26 cellular contexts compared by ENCODE assay signal in the genomic region with DNA sequence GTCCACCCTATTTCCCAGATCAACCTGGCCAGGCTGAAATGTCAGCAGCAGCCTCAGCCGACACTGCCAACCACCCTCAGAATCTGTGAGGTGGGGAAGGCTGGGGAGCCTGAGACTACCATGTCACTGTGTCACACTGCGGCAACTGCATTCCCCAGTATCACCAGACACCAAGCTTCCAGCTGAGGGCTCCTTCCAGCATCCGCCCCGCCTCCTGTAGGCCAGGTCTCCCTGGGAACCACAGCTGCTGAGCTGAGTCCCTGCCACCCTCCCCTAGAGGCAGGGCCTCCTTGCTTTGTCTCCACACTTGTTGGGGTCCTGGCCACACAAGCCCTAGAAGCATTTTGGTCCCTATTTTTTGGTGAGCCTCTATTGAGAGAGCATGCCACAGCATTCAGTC.
"Had no signal": no experiment of that assay in that cellular context is flagged by ENCODE, and none has a peak within 500 bp of the region (broad histone marks: within the 10 kb centered on the region; RNA-seq: fewer than 3 reads in every experiment).

No MANE protein-coding gene starts in this region.

- ATAC-seq: activated T-cell treated with anti-CD3 and anti-CD28 coated beads, Interleukin-2, amount 50 U/mL, for 4 hours; activated T-helper 17 cell treated with anti-CD3 and anti-CD28 coated beads, Interleukin-2, amount 50 U/mL, for 72 hours; heart right ventricle; left lung; lower lobe of right lung; right lobe of liver; stimulated activated naive CD8-positive, alpha-beta T cell treated with anti-CD3 and anti-CD28 coated beads, Interleukin-15, Interleukin-2, amounts not matched to agents 100 U/mL and 50 U/mL, for 24 hours had no signal

- H3K27ac ChIP-seq: brain microvascular endothelial cell, esophagus muscularis mucosa, heart right ventricle, left lung, lower lobe of right lung, ovary, right lobe of liver, skin epidermis, testis, transverse colon, WERI-Rb-1 had no signal

- H3K27me3 ChIP-seq: esophagus muscularis mucosa, heart right ventricle, left lung, ovary, right lobe of liver, testis, transverse colon had no signal

- DNase-seq: activated CD4-positive, alpha-beta memory T cell treated with anti-CD3 and anti-CD28 coated beads for 36 hours; activated CD4-positive, alpha-beta T cell treated with anti-CD3 and anti-CD28 coated beads, Interleukin-2, amount 10 ng/mL, durations not matched to agents 24 days and 14 days; activated CD4-positive, CD25-positive, alpha-beta regulatory T cell treated with anti-CD3 and anti-CD28 coated beads, Interleukin-2, amount 50 U/mL, for 72 hours; activated gamma-delta T cell treated with Interleukin-2 at 50 U/mL for 16 hours; activated naive CD4-positive, alpha-beta T cell treated with anti-CD3 and anti-CD28 coated beads, Interleukin-2, amount 50 U/mL, for 16 hours; activated T-cell treated with anti-CD3 and anti-CD28 coated beads, Interleukin-2, amount 50 U/mL, for 4 hours; amniotic stem cell; brain microvascular endothelial cell; cortex of kidney; foreskin melanocyte; heart right ventricle; left lung; lower lobe of right lung; mesenchymal stem cell; ovary; right lobe of liver; stimulated activated CD4-positive, alpha-beta T cell treated with anti-CD3 and anti-CD28 coated beads, Interleukin-12 subunit alpha, Interleukin-12 subunit beta, amount 100 ng/mL, for 4 hours; stimulated activated CD4-positive, alpha-beta T cell treated with anti-CD3 and anti-CD28 coated beads, Interleukin-4, amount 100 ng/mL, for 1 hour; stimulated activated naive CD8-positive, alpha-beta T cell treated with anti-CD3 and anti-CD28 coated beads, Interleukin-15, Interleukin-2, amounts not matched to agents 100 U/mL and 50 U/mL, for 24 hours; T-helper 9 cell; testis; transverse colon; WERI-Rb-1 had no signal

- H3K4me3 ChIP-seq: esophagus muscularis mucosa, heart right ventricle, left lung, lower lobe of right lung, ovary, right lobe of liver, skin epidermis, testis, transverse colon had no signal

- H3K9me3 ChIP-seq: esophagus muscularis mucosa, heart right ventricle, left lung, lower lobe of right lung, ovary, right lobe of liver, testis, transverse colon had no signal

- H3K36me3 ChIP-seq: brain microvascular endothelial cell, esophagus muscularis mucosa, heart right ventricle, left lung, lower lobe of right lung, ovary, right lobe of liver, transverse colon, WERI-Rb-1 had no signal

- H3K4me1 ChIP-seq: left lung, lower lobe of right lung, right lobe of liver, testis, transverse colon had no signal
